1 cellular context compared by ENCODE assay signal in the genomic region with DNA sequence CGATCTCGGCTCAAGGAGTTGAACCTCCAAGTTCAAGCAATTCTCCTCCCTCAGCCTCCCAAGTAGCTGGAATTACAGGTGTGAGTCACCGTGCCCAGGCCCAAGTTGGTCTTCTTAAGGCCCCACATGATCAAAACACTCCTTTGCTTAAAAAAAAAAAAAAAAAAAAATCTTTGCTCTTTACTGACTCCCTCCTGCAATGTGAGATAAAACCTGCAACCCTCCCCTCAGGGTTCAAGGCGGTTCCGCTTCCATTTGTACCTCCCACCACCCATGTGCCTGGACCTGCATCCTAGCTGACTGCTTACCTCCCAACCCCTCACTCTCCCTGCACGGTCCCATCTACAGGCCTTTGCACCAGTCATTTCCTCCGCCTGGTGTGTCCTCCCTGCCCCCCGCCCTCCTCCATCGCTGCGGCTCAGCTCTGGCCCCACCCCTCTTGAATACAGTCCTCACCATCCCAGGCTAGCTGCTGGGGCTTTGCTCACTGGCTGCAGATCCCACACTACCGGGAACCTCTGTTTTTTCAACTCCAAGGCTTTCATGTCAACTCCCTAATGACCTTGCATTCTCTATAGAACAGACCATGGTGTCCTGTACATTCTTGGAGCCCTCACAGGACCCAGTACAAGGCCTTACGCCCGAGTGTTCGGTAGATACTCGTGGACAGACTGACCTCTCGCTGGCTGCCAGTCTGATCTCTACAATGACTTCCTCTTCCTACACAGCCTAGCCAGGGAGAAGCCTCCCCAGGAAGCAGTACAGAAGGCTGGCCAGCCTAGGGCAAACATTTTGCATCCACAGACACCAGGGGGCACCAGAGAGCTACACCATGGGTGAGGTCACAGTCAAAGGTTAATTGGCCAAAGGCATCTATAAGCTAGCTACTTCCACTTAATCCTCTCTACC.
TF ChIP-seq lines count a peak whose summit lies in the region.

No MANE protein-coding gene starts in this region.

TF ChIP-seq in K562, 482 proteins besides CTCF, POLR2A, EP300 and RAD21 (continued from another document and continues in another):
- TF ChIP-seq, protein P1, sequence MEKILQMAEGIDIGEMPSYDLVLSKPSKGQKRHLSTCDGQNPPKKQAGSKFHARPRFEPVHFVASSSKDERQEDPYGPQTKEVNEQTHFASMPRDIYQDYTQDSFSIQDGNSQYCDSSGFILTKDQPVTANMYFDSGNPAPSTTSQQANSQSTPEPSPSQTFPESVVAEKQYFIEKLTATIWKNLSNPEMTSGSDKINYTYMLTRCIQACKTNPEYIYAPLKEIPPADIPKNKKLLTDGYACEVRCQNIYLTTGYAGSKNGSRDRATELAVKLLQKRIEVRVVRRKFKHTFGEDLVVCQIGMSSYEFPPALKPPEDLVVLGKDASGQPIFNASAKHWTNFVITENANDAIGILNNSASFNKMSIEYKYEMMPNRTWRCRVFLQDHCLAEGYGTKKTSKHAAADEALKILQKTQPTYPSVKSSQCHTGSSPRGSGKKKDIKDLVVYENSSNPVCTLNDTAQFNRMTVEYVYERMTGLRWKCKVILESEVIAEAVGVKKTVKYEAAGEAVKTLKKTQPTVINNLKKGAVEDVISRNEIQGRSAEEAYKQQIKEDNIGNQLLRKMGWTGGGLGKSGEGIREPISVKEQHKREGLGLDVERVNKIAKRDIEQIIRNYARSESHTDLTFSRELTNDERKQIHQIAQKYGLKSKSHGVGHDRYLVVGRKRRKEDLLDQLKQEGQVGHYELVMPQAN (IDR thresholded peaks at IDR 0.05; ENCODE audit: borderline replicate concordance): no peak
- TF ChIP-seq NR2C1 (IDR thresholded peaks at IDR 0.05) (peak; percentile 77), NR2C1 (tag; IDR thresholded peaks at IDR 0.05) (peak; percentile 87), CHD2 (IDR thresholded peaks at IDR 0.05; ENCODE audit: low read depth, low read length) (no peak), GTF2F1 (IDR thresholded peaks at IDR 0.05; ENCODE audit: low read depth, low read length) (no peak), MYNN (IDR thresholded peaks at IDR 0.05) (0 out of 2 replicates have a peak, but pooled peaks have one; percentile 15), MYNN (CRISPR knock-in tag; IDR thresholded peaks at IDR 0.05) (no peak), FOS (IDR thresholded peaks at IDR 0.05; ENCODE audit: extremely low read depth, insufficient read length) (no peak), RHOXF2B (CRISPR knock-in tag; conservative IDR thresholded peaks at IDR 0.05) (no peak), ILK (tag; IDR thresholded peaks at IDR 0.05; ENCODE audit: borderline replicate concordance, low read depth) (no peak), POLR2H (tag; IDR thresholded peaks at IDR 0.05; ENCODE audit: low read depth) (no peak), ARID1B (IDR thresholded peaks at IDR 0.05) (no peak), ZKSCAN1 (IDR thresholded peaks at IDR 0.05; ENCODE audit: low read depth, low read length) (0 out of 2 replicates have a peak, but pooled peaks have one; percentile 35), CHCHD3 (CRISPR knock-in tag; IDR thresholded peaks at IDR 0.05) (no peak), DMBX1 (CRISPR knock-in tag; IDR thresholded peaks at IDR 0.05; ENCODE audit: borderline replicate concordance) (no peak), PCBP2 (IDR thresholded peaks at IDR 0.05; ENCODE audit: low read depth, low read length, poor library complexity, severe bottlenecking) (no peak), NCOA6 (IDR thresholded peaks at IDR 0.05) (no peak), ZNF778 (CRISPR knock-in tag; IDR thresholded peaks at IDR 0.05) (no peak), ATF7 (IDR thresholded peaks at IDR 0.05) (peak; percentile 63), CBFA2T3 (IDR thresholded peaks at IDR 0.05) (peak; percentile 48), TCF3 (CRISPR knock-in tag; IDR thresholded peaks at IDR 0.05) (peak; percentile 22; the same call in 1 of the 2 replicates), MYC (IDR thresholded peaks at IDR 0.05; ENCODE audit: low read depth, low read length) (no peak), MYC (CRISPR knock-in tag; IDR thresholded peaks at IDR 0.05; ENCODE audit: borderline replicate concordance, low read depth) (no peak), TSC22D4 (tag; IDR thresholded peaks at IDR 0.05) (no peak), PHB2 (IDR thresholded peaks at IDR 0.05; ENCODE audit: low read depth) (no peak), MAZ (CRISPR knock-in tag; conservative IDR thresholded peaks at IDR 0.05 in 1 of 2, IDR thresholded peaks at IDR 0.05 in 1 of 2) (peak in 1 of 2 experiments; percentile 81; a peak in 2 of 4 replicates), ZNF121 (CRISPR knock-in tag; conservative IDR thresholded peaks at IDR 0.05) (no peak), RFX1 (IDR thresholded peaks at IDR 0.05) (no peak), SMAD1 (IDR thresholded peaks at IDR 0.05; ENCODE audit: low read depth, low read length, partially characterized antibody) (no peak), ZFX (CRISPR knock-in tag; IDR thresholded peaks at IDR 0.05) (no peak; the same call in 1 of the 2 replicates), NUFIP1 (IDR thresholded peaks at IDR 0.05; ENCODE audit: partially characterized antibody) (no peak), ERF (CRISPR knock-in tag; IDR thresholded peaks at IDR 0.05) (no peak), JUNB (CRISPR knock-in tag; conservative IDR thresholded peaks at IDR 0.05) (no peak), FOXJ3 (CRISPR knock-in tag; IDR thresholded peaks at IDR 0.05) (no peak), ETV5 (CRISPR knock-in tag; IDR thresholded peaks at IDR 0.05; ENCODE audit: low read depth) (no peak), LEF1 (IDR thresholded peaks at IDR 0.05) (0 out of 2 replicates have a peak, but pooled peaks have one; percentile 19), TAF1 (IDR thresholded peaks at IDR 0.05; ENCODE audit: control insufficient read depth, extremely low read depth, insufficient read depth, low read length, severe bottlenecking) (no peak), NFIX (CRISPR knock-in tag; IDR thresholded peaks at IDR 0.05; ENCODE audit: low read depth) (no peak), ZNF324 (CRISPR knock-in tag; IDR thresholded peaks at IDR 0.05) (no peak), ELF1 (tag; IDR thresholded peaks at IDR 0.05) (peak; percentile 55; the same call in 1 of the 2 replicates), SMARCA5 (IDR thresholded peaks at IDR 0.05) (no peak)
- TF ChIP-seq, protein P2, sequence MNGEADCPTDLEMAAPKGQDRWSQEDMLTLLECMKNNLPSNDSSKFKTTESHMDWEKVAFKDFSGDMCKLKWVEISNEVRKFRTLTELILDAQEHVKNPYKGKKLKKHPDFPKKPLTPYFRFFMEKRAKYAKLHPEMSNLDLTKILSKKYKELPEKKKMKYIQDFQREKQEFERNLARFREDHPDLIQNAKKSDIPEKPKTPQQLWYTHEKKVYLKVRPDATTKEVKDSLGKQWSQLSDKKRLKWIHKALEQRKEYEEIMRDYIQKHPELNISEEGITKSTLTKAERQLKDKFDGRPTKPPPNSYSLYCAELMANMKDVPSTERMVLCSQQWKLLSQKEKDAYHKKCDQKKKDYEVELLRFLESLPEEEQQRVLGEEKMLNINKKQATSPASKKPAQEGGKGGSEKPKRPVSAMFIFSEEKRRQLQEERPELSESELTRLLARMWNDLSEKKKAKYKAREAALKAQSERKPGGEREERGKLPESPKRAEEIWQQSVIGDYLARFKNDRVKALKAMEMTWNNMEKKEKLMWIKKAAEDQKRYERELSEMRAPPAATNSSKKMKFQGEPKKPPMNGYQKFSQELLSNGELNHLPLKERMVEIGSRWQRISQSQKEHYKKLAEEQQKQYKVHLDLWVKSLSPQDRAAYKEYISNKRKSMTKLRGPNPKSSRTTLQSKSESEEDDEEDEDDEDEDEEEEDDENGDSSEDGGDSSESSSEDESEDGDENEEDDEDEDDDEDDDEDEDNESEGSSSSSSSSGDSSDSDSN (IDR thresholded peaks at IDR 0.05; ENCODE audit: borderline replicate concordance in 1 of 2, low read depth in 2 of 2, low read length in 2 of 2): peak in 1 of 2 experiments; percentile 66; a peak in 1 of 4 replicates
- TF ChIP-seq, protein P3, sequence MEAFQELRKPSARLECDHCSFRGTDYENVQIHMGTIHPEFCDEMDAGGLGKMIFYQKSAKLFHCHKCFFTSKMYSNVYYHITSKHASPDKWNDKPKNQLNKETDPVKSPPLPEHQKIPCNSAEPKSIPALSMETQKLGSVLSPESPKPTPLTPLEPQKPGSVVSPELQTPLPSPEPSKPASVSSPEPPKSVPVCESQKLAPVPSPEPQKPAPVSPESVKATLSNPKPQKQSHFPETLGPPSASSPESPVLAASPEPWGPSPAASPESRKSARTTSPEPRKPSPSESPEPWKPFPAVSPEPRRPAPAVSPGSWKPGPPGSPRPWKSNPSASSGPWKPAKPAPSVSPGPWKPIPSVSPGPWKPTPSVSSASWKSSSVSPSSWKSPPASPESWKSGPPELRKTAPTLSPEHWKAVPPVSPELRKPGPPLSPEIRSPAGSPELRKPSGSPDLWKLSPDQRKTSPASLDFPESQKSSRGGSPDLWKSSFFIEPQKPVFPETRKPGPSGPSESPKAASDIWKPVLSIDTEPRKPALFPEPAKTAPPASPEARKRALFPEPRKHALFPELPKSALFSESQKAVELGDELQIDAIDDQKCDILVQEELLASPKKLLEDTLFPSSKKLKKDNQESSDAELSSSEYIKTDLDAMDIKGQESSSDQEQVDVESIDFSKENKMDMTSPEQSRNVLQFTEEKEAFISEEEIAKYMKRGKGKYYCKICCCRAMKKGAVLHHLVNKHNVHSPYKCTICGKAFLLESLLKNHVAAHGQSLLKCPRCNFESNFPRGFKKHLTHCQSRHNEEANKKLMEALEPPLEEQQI (IDR thresholded peaks at IDR 0.05): no peak
- TF ChIP-seq, protein P4, sequence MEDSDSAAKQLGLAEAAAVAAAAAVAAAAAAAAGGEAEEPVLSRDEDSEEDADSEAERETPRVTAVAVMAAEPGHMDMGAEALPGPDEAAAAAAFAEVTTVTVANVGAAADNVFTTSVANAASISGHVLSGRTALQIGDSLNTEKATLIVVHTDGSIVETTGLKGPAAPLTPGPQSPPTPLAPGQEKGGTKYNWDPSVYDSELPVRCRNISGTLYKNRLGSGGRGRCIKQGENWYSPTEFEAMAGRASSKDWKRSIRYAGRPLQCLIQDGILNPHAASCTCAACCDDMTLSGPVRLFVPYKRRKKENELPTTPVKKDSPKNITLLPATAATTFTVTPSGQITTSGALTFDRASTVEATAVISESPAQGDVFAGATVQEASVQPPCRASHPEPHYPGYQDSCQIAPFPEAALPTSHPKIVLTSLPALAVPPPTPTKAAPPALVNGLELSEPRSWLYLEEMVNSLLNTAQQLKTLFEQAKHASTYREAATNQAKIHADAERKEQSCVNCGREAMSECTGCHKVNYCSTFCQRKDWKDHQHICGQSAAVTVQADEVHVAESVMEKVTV (CRISPR knock-in tag; IDR thresholded peaks at IDR 0.05): peak; percentile 65
- TF ChIP-seq, protein P5, sequence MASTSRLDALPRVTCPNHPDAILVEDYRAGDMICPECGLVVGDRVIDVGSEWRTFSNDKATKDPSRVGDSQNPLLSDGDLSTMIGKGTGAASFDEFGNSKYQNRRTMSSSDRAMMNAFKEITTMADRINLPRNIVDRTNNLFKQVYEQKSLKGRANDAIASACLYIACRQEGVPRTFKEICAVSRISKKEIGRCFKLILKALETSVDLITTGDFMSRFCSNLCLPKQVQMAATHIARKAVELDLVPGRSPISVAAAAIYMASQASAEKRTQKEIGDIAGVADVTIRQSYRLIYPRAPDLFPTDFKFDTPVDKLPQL (IDR thresholded peaks at IDR 0.05; ENCODE audit: extremely low read depth, insufficient read length): no peak
- TF ChIP-seq, protein P6, sequence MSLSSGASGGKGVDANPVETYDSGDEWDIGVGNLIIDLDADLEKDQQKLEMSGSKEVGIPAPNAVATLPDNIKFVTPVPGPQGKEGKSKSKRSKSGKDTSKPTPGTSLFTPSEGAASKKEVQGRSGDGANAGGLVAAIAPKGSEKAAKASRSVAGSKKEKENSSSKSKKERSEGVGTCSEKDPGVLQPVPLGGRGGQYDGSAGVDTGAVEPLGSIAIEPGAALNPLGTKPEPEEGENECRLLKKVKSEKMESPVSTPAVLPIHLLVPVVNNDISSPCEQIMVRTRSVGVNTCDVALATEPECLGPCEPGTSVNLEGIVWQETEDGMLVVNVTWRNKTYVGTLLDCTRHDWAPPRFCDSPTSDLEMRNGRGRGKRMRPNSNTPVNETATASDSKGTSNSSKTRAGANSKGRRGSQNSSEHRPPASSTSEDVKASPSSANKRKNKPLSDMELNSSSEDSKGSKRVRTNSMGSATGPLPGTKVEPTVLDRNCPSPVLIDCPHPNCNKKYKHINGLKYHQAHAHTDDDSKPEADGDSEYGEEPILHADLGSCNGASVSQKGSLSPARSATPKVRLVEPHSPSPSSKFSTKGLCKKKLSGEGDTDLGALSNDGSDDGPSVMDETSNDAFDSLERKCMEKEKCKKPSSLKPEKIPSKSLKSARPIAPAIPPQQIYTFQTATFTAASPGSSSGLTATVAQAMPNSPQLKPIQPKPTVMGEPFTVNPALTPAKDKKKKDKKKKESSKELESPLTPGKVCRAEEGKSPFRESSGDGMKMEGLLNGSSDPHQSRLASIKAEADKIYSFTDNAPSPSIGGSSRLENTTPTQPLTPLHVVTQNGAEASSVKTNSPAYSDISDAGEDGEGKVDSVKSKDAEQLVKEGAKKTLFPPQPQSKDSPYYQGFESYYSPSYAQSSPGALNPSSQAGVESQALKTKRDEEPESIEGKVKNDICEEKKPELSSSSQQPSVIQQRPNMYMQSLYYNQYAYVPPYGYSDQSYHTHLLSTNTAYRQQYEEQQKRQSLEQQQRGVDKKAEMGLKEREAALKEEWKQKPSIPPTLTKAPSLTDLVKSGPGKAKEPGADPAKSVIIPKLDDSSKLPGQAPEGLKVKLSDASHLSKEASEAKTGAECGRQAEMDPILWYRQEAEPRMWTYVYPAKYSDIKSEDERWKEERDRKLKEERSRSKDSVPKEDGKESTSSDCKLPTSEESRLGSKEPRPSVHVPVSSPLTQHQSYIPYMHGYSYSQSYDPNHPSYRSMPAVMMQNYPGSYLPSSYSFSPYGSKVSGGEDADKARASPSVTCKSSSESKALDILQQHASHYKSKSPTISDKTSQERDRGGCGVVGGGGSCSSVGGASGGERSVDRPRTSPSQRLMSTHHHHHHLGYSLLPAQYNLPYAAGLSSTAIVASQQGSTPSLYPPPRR (CRISPR knock-in tag; IDR thresholded peaks at IDR 0.05; ENCODE audit: borderline replicate concordance): no peak
- TF ChIP-seq, protein P7, sequence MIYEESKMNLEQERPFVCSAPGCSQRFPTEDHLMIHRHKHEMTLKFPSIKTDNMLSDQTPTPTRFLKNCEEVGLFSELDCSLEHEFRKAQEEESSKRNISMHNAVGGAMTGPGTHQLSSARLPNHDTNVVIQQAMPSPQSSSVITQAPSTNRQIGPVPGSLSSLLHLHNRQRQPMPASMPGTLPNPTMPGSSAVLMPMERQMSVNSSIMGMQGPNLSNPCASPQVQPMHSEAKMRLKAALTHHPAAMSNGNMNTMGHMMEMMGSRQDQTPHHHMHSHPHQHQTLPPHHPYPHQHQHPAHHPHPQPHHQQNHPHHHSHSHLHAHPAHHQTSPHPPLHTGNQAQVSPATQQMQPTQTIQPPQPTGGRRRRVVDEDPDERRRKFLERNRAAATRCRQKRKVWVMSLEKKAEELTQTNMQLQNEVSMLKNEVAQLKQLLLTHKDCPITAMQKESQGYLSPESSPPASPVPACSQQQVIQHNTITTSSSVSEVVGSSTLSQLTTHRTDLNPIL (CRISPR knock-in tag; IDR thresholded peaks at IDR 0.05): no peak
- TF ChIP-seq, protein P8, sequence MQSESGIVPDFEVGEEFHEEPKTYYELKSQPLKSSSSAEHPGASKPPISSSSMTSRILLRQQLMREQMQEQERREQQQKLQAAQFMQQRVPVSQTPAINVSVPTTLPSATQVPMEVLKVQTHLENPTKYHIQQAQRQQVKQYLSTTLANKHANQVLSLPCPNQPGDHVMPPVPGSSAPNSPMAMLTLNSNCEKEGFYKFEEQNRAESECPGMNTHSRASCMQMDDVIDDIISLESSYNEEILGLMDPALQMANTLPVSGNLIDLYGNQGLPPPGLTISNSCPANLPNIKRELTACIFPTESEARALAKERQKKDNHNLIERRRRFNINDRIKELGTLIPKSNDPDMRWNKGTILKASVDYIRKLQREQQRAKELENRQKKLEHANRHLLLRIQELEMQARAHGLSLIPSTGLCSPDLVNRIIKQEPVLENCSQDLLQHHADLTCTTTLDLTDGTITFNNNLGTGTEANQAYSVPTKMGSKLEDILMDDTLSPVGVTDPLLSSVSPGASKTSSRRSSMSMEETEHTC (IDR thresholded peaks at IDR 0.05): no peak
